8 cellular contexts compared by ENCODE assay signal in genomic region chr14:35292770-35293561, GRCh38. TPM values are rescaled to one million over a fixed set of nuclear protein-coding genes. Genes with fewer than 3 reads are reported as not detected.
DNase-seq lines count a peak whose midpoint lies in the region; ATAC-seq and TF ChIP-seq lines count a peak whose summit lies in the region.

No MANE protein-coding gene starts in this region.

- peaks cover 61% of the 10 kb centered on the region for H3K36me3 Mint-ChIP-seq in activated T-helper 17 cell treated with anti-CD3 and anti-CD28 coated beads, Interleukin-2, amount 50 U/mL, for 72 hours (ENCODE audit: low read depth)
- H3K36me3 Mint-ChIP-seq in immature natural killer cell: peaks cover 0 to 4% (median 0%) of the 10 kb centered on the region in 3 donors

- H3K27ac ChIP-seq in substantia nigra (ENCODE audit: low read depth, low read length, poor library complexity, severe bottlenecking): peak overlapping the region; percentile 87

- peak overlapping the region; percentile 72 for H3K4me3 ChIP-seq in GM12865 (ENCODE audit: low read depth, low read length)

- H3K27me3 Mint-ChIP-seq in activated T-helper 17 cell treated with anti-CD3 and anti-CD28 coated beads, Interleukin-2, amount 50 U/mL, for 72 hours: no peaks in the 10 kb centered on the region
- H3K27me3 Mint-ChIP-seq in immature natural killer cell (ENCODE audit: low read depth in 3 of 3): peaks cover 6 to 16% (median 10%) of the 10 kb centered on the region in 3 donors

- no peaks in the 10 kb centered on the region for H3K9me3 Mint-ChIP-seq in activated T-helper 17 cell treated with anti-CD3 and anti-CD28 coated beads, Interleukin-2, amount 50 U/mL, for 72 hours
- no peaks in the 10 kb centered on the region for H3K9me3 Mint-ChIP-seq in immature natural killer cell

- H3K4me3 Mint-ChIP-seq in activated T-helper 17 cell treated with anti-CD3 and anti-CD28 coated beads, Interleukin-2, amount 50 U/mL, for 72 hours: peak overlapping the region; percentile 95
- H3K4me3 Mint-ChIP-seq in immature natural killer cell: peak overlapping the region; percentile 96 to 98 (median 98)

- peak overlapping the region; percentile 99 for H3K27ac Mint-ChIP-seq in activated T-helper 17 cell treated with anti-CD3 and anti-CD28 coated beads, Interleukin-2, amount 50 U/mL, for 72 hours
- H3K27ac Mint-ChIP-seq in immature natural killer cell: peak overlapping the region; percentile 98 to 99 (median 99)

- ATAC-seq in HG03025 (IDR thresholded peaks at IDR 0.05; ENCODE audit: low FRiP score, unreplicated experiment): peak; percentile 8
- ATAC-seq in activated T-helper 17 cell treated with anti-CD3 and anti-CD28 coated beads, Interleukin-2, amount 50 U/mL, for 72 hours (replicated peaks): peak; percentile 8

- DNase-seq in GM12865 (ENCODE audit: low read depth) (peak; percentile 10), immature natural killer cell (no peak), substantia nigra (lab: John Stamatoyannopoulos, UW) (peak in 2 of 49 donors; percentile 23 to 31), OCI-M2 (lab: John Stamatoyannopoulos, UW; ENCODE audit: unreplicated experiment) (no peak), mucosa of gallbladder (ENCODE audit: low spot score) (no peak)
- DNase-seq in activated CD4-positive, alpha-beta T cell treated with anti-CD3 and anti-CD28 coated beads, Interleukin-2, amount 50 U/mL, for 48 hours: no peak

- H3K4me1 Mint-ChIP-seq in activated T-helper 17 cell treated with anti-CD3 and anti-CD28 coated beads, Interleukin-2, amount 50 U/mL, for 72 hours: peaks cover 11% of the 10 kb centered on the region
- peaks cover 60 to 69% of the 10 kb centered on the region in 2 donors for H3K4me1 Mint-ChIP-seq in immature natural killer cell

- TF ChIP-seq CTCF in GM12865 (IDR thresholded peaks at IDR 0.05; ENCODE audit: insufficient read depth, low read depth, low read length, missing control alignments): no peak

RNA-seq across cellular contexts. Expression of gene PSMA6, which starts 0.8 kb away (rescaled TPM):
- 100 to 1,000 TPM; 295 to 386 TPM for total RNA-seq in activated T-helper 17 cell treated with anti-CD3 and anti-CD28 coated beads, Interleukin-2, amount 50 U/mL, for 72 hours
- 100 to 1,000 TPM; 402 to 658 (median 537) TPM for polyA plus RNA-seq in immature natural killer cell
- 93.8 TPM for total RNA-seq in mucosa of gallbladder
